ENCODE assay signal across 20 cellular contexts in the genomic region with DNA sequence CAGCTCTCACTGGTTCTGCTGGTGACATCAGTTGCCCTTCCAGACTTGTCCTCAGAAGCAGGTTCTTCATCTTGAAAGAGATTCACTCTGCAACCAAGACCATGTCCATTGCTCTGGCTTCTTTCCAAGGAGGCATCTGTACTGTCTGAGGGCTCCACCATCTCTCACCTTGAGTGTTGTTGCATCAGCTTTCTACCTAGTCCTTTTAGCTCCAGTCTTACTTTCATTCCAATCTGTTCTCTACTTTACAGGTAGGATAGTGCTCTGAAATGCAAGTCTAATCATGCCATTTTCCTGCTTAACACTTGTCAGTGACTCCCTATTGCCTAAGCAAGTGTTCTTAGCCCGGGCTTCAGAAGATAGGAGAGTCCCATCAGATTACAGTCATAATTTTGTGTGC.
A peak's percentile ranks its signal among the peaks of the same experiment; 100 is the strongest.
DNase-seq lines count a peak whose midpoint lies in the region; ATAC-seq, FAIRE-seq and TF ChIP-seq lines count a peak whose summit lies in the region.
"Had no signal": no experiment of that assay in that cellular context is flagged by ENCODE, and none has a peak within 500 bp of the region (broad histone marks: within the 10 kb centered on the region; RNA-seq: fewer than 3 reads in every experiment).

No MANE protein-coding gene starts in this region.

- H3K4me3 Mint-ChIP-seq in natural killer cell = no peak overlapping the region
- H3K4me3 Mint-ChIP-seq: CD4-positive, CD25-positive, alpha-beta regulatory T cell; CD8-positive, alpha-beta memory T cell; H9 had no signal

- no peaks in the 10 kb centered on the region for H3K4me1 Mint-ChIP-seq in natural killer cell
- H3K4me1 Mint-ChIP-seq: CD4-positive, CD25-positive, alpha-beta regulatory T cell; CD8-positive, alpha-beta memory T cell had no signal

- no peak overlapping the region for H3K9ac ChIP-seq in BLaER1
- H3K9ac ChIP-seq in keratinocyte (ENCODE audit: control insufficient read depth, extremely low read depth, insufficient read depth, low read length) = no peak overlapping the region

- ATAC-seq in natural killer cell = no peak
- ATAC-seq in GM18870 (IDR thresholded peaks at IDR 0.05; ENCODE audit: unreplicated experiment) = no peak
- ATAC-seq: HepG2 had no signal

- H3K9me1 ChIP-seq in keratinocyte (ENCODE audit: control insufficient read depth, extremely low read depth, insufficient read depth, low read length) = no peaks in the 10 kb centered on the region

- H4K20me1 ChIP-seq in BLaER1 = no peaks in the 10 kb centered on the region
- no peaks in the 10 kb centered on the region for H4K20me1 ChIP-seq in keratinocyte (ENCODE audit: control insufficient read depth, extremely low read depth, insufficient read depth, low read length)

- H3K36me3 ChIP-seq in BLaER1 (no peaks in the 10 kb centered on the region), keratinocyte (ENCODE audit: control insufficient read depth in 2 of 2, extremely low read depth in 1 of 2, insufficient read depth in 2 of 2, low read length in 2 of 2) (no peaks in the 10 kb centered on the region)

- peak; percentile 11 for DNase-seq in DMS79 treated with DMSO at 0.1 percent for 48 hours (lab: John Stamatoyannopoulos, UW)
- DNase-seq in epithelial cell of esophagus (ENCODE audit: low read depth) = peak; percentile 70
- no peak for DNase-seq in keratinocyte (ENCODE audit: low read depth, low spot score)
- DNase-seq in natural killer cell = no peak
- no peak for DNase-seq in activated CD4-positive, alpha-beta T cell treated with anti-CD3 and anti-CD28 coated beads for 4 hours
- DNase-seq: 8988T; C1 segment of cervical spinal cord; CD4-positive, CD25-positive, alpha-beta regulatory T cell; CD8-positive, alpha-beta memory T cell; COR-L47; DMS 273 treated with DMSO at 0.1 percent for 48 hours; DMS53; GDM1; H9 had no signal

- TF ChIP-seq CTCF in epithelial cell of esophagus (IDR thresholded peaks at IDR 0.05; ENCODE audit: insufficient read depth, low read depth, low read length, missing control alignments) (no peak), keratinocyte (optimal IDR thresholded peaks at IDR 0.05 in 1 of 3, IDR thresholded peaks at IDR 0.05 in 1 of 3, conservative IDR thresholded peaks at IDR 0.05 in 1 of 3; ENCODE audit: extremely low read depth in 1 of 3, insufficient read depth in 2 of 3, low read length in 3 of 3) (no peak), natural killer cell (IDR thresholded peaks at IDR 0.05) (no peak)

- H3K27ac Mint-ChIP-seq in natural killer cell = no peak overlapping the region
- H3K27ac Mint-ChIP-seq: CD4-positive, CD25-positive, alpha-beta regulatory T cell; CD8-positive, alpha-beta memory T cell had no signal

- H3K9me3 ChIP-seq in BLaER1 (peaks cover 19% of the 10 kb centered on the region), keratinocyte (ENCODE audit: control insufficient read depth, low read depth, low read length) (peaks cover 2% of the 10 kb centered on the region)

- H3K27ac ChIP-seq in BLaER1 (no peak overlapping the region), keratinocyte (ENCODE audit: control insufficient read depth, insufficient read depth, low read length) (no peak overlapping the region)

- dilution Hi-C loops in keratinocyte (cut with MboI; ENCODE audit: extremely low pct_ligation_motif_present, low sequenced_read_pairs) = no loop called here

- H3K4me3 ChIP-seq in BLaER1 (no peak overlapping the region), epithelial cell of esophagus (ENCODE audit: low read length) (no peak overlapping the region), keratinocyte (ENCODE audit: control insufficient read depth in 2 of 3, extremely low read depth in 1 of 3, insufficient read depth in 2 of 3, low read depth in 1 of 3, low read length in 3 of 3) (no peak overlapping the region)

- FAIRE-seq in keratinocyte (lab: Jason Lieb, UNC) = peak; percentile 72
- FAIRE-seq: GM12892, GM18507, H1, HepG2 had no signal

- H3K27me3 ChIP-seq in BLaER1 (no peaks in the 10 kb centered on the region), keratinocyte (ENCODE audit: control insufficient read depth, extremely low read depth, insufficient read depth, low read length) (no peaks in the 10 kb centered on the region)

- peaks cover 6 to 9% of the 10 kb centered on the region in 2 donors for H3K27me3 Mint-ChIP-seq in natural killer cell (ENCODE audit: low read depth in 2 of 2)
- H3K27me3 Mint-ChIP-seq: CD4-positive, CD25-positive, alpha-beta regulatory T cell had no signal

- intact Hi-C loops in natural killer cell (cut with micrococcal nuclease) = no loop called here

- H3K9me3 Mint-ChIP-seq in natural killer cell = peaks cover 0 to 6% of the 10 kb centered on the region in 2 donors

- H3K4me1 ChIP-seq in BLaER1 (peaks cover 38% of the 10 kb centered on the region), keratinocyte (ENCODE audit: control insufficient read depth, extremely low read depth, insufficient read depth, low read length) (peaks cover 17% of the 10 kb centered on the region)

- no peaks in the 10 kb centered on the region for H3K36me3 Mint-ChIP-seq in natural killer cell
- H3K36me3 Mint-ChIP-seq: CD4-positive, CD25-positive, alpha-beta regulatory T cell; CD8-positive, alpha-beta memory T cell had no signal

- no peaks in the 10 kb centered on the region for H3K79me2 ChIP-seq in keratinocyte (ENCODE audit: control insufficient read depth, insufficient read depth, low read length)

- H3K4me2 ChIP-seq in BLaER1 (peak overlapping the region; percentile 77), keratinocyte (ENCODE audit: control insufficient read depth, extremely low read depth, insufficient read depth, low read depth, low read length) (peak overlapping the region; percentile 55)

- H2AFZ ChIP-seq in keratinocyte (ENCODE audit: control insufficient read depth, low read length) = peak overlapping the region; percentile 42

Comparison
In these comparisons a context has a peak if more than half of its experiments do, and no peak if none do; other contexts are left out.
1. DNase-seq: peak in DMS79 treated with DMSO at 0.1 percent for 48 hours (single experiment) and epithelial cell of esophagus (single experiment); none in keratinocyte (single experiment), natural killer cell (single experiment) and activated CD4-positive, alpha-beta T cell treated with anti-CD3 and anti-CD28 coated beads for 4 hours (0 of 2).